Comparison of ENCODE assay signal across 8 cellular contexts in the genomic region with DNA sequence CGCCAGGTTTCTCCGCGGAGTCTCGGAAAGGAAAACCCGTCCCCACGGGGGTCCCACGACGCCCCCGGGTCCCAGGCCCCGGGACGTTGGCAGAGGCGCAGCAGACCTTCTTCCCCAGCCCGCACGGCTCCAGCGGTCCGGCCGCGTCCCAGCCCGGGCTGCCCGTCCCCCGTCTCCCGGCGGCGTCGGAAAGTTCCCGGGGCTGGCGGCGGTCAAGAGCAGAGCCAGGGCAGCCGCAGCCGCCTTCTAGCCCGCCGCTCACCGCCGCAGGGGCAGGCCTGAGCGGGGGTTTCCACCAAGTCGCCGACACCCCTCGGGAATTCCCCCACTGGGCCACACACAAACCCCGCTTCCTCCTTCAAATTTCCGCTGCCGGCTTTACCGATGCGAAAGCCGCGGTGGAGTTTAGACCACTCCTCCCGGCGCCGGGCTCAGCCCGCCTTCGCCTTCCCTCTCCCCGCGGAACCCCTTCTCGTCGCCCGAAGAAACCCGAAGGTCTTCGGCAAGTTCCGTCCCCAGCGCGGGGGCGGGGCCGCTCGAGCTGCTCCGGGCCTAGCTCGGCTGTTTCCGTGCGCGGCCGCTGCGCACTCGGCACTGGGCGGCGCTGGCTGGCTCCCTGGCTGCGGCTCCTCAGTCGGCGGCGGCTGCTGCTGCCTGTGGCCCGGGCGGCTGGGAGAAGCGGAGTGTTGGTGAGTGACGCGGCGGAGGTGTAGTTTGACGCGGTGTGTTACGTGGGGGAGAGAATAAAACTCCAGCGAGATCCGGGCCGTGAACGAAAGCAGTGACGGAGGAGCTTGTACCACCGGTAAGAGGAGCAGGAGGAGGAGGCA.
A peak's percentile ranks its signal among the peaks of the same experiment; 100 is the strongest.
DNase-seq lines count a peak whose midpoint lies in the region; ATAC-seq and TF ChIP-seq lines count a peak whose summit lies in the region.

TSS of gene CREB1 (plus strand) at position 633 of the 830 bp plus-strand sequence. CDS start 25,674 bp downstream, outside the sequence.

- TF ChIP-seq CTCF in AG09309 (IDR thresholded peaks at IDR 0.05; ENCODE audit: control insufficient read depth, insufficient read depth, low read depth, low read length, missing control alignments) = no peak

- H3K27me3 Mint-ChIP-seq in central memory CD8-positive, alpha-beta T cell = no peaks in the 10 kb centered on the region

- peaks cover 62% of the 10 kb centered on the region for H3K4me1 Mint-ChIP-seq in central memory CD8-positive, alpha-beta T cell

- H3K4me3 ChIP-seq in AG09309 (ENCODE audit: control insufficient read depth, low read depth, low read length) = peak within 1 kb of the TSS; percentile 75

- ATAC-seq in GM19025 (IDR thresholded peaks at IDR 0.05; ENCODE audit: low read depth, unreplicated experiment) = peak; percentile 78
- peak; percentile 84 for ATAC-seq in HG03342 (IDR thresholded peaks at IDR 0.05; ENCODE audit: unreplicated experiment)
- peak; percentile 73 for ATAC-seq in central memory CD8-positive, alpha-beta T cell (replicated peaks; ENCODE audit: extremely low read depth, poor library complexity, severe bottlenecking)

- peak within 1 kb of the TSS; percentile 99 for H3K27ac Mint-ChIP-seq in central memory CD8-positive, alpha-beta T cell (ENCODE audit: low read depth)

- peak within 1 kb of the TSS; percentile 87 for H3K4me3 Mint-ChIP-seq in central memory CD8-positive, alpha-beta T cell

- H3K9me3 Mint-ChIP-seq in central memory CD8-positive, alpha-beta T cell = no peaks in the 10 kb centered on the region

- H3K36me3 Mint-ChIP-seq in central memory CD8-positive, alpha-beta T cell (ENCODE audit: insufficient read depth) = peaks cover 41% of the 10 kb centered on the region

- DNase-seq in AG09309 (ENCODE audit: low read depth) (peak; percentile 96), NCI-H446 (lab: John Stamatoyannopoulos, UW) (peak; percentile 95 to 98), islet precursor cell (peak; percentile 99)
- DNase-seq in activated CD4-positive, CD25-positive, alpha-beta regulatory T cell treated with anti-CD3 and anti-CD28 coated beads, Interleukin-2, amount 50 U/mL, for 16 hours (ENCODE audit: low read depth, low spot score) = peak; percentile 99
- peak; percentile 100 for DNase-seq in central memory CD8-positive, alpha-beta T cell (ENCODE audit: low spot score in 2 of 2)
- DNase-seq in stimulated activated CD4-positive, alpha-beta T cell treated with anti-CD3 and anti-CD28 coated beads, Interleukin-12 subunit alpha, Interleukin-12 subunit beta, amount 100 ng/mL, for 48 hours (ENCODE audit: low read depth in 2 of 3, low spot score in 1 of 3) = peak; percentile 99 to 100 (median 100)

Comparison
In these comparisons a context has a peak if more than half of its experiments do, and no peak if none do; other contexts are left out.
1. Peak in every context shown above with its lines: DNase-seq, ATAC-seq and H3K4me3 ChIP-seq.